8 cellular contexts compared by ENCODE assay signal in the genomic region with DNA sequence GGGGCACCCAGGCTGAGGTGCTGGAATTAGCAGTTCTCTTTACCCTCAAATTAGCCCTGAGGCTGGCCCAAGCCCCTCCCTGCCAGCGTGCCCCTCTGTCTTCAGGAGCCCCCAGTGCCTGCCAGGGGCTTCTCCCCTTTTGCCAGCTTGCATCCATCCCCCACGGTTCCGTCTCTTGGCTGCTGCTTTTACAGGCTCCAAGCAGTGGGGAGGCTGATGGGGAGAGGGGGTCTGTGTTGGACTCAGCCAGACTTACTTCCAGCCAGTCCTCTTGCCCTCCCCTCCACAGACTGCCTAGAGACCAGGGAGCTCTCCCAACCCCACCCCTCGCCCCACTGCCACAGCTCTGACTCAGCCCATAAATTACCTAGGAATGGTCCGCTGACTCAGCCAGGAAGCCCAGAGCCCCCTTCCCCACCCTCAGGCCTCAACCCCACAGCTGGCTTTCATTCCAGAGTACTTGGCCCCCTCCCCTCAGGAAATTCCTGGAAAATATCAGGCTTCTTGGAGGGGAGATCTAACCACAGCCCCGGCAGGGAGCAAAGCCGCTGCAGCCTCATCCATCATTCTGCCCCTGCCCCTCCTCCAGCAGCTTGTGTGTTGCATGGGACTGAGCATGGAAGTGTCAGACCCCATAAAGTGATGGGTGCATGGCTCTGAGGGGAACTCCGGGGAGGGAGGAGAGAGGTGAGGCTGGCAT.
DNase-seq lines count a peak whose midpoint lies in the region; ATAC-seq and TF ChIP-seq lines count a peak whose summit lies in the region.

No MANE protein-coding gene starts in this region.

- no peak for TF ChIP-seq CTCF in endothelial cell (IDR thresholded peaks at IDR 0.05; ENCODE audit: unreplicated experiment)
- TF ChIP-seq CTCF in osteocyte (IDR thresholded peaks at IDR 0.05) = no peak

- H3K4me3 Mint-ChIP-seq in endothelial cell (ENCODE audit: unreplicated experiment) (no peak overlapping the region), osteocyte (ENCODE audit: unreplicated experiment) (no peak overlapping the region), T-cell (no peak overlapping the region)

- H3K36me3 Mint-ChIP-seq in endothelial cell (ENCODE audit: low read depth, unreplicated experiment) = no peaks in the 10 kb centered on the region
- no peaks in the 10 kb centered on the region for H3K36me3 Mint-ChIP-seq in osteocyte (ENCODE audit: unreplicated experiment)
- no peaks in the 10 kb centered on the region for H3K36me3 Mint-ChIP-seq in T-cell

- H3K27me3 Mint-ChIP-seq in endothelial cell (ENCODE audit: unreplicated experiment) (peaks cover 10% of the 10 kb centered on the region), osteocyte (ENCODE audit: unreplicated experiment) (no peaks in the 10 kb centered on the region), T-cell (no peaks in the 10 kb centered on the region)

- POLR2A ChIA-PET in T-cell (lab: Charles Lee) = no interaction called here

- peaks cover 42% of the 10 kb centered on the region for H3K4me1 Mint-ChIP-seq in endothelial cell (ENCODE audit: unreplicated experiment)
- peaks cover 73% of the 10 kb centered on the region for H3K4me1 Mint-ChIP-seq in osteocyte (ENCODE audit: unreplicated experiment)
- peaks cover 8 to 14% (median 8%) of the 10 kb centered on the region in 3 donors for H3K4me1 Mint-ChIP-seq in T-cell

- H3K27ac Mint-ChIP-seq in endothelial cell (ENCODE audit: unreplicated experiment) (peak overlapping the region; percentile 61), osteocyte (ENCODE audit: unreplicated experiment) (peak overlapping the region; percentile 85), T-cell (no peak overlapping the region)

- DNase-seq in EH (ENCODE audit: low read depth) (peak; percentile 99), NCI-H82 treated with DMSO at 0.1 percent for 48 hours (lab: John Stamatoyannopoulos, UW; ENCODE audit: unreplicated experiment) (peak; percentile 30), endothelial cell (ENCODE audit: low spot score) (peak; percentile 22), osteocyte (ENCODE audit: extremely low spot score, unreplicated experiment) (peak; percentile 95), T-cell (no peak), NCI-H510A treated with DMSO at 0.1 percent for 48 hours (lab: John Stamatoyannopoulos, UW) (no peak), T-helper 1 cell (no peak)

- ATAC-seq in T-cell (replicated peaks in 1 of 4) (no peak), HG02840 (IDR thresholded peaks at IDR 0.05; ENCODE audit: low FRiP score, unreplicated experiment) (no peak)

- H3K9me3 Mint-ChIP-seq in endothelial cell (ENCODE audit: unreplicated experiment) (no peaks in the 10 kb centered on the region), osteocyte (ENCODE audit: unreplicated experiment) (no peaks in the 10 kb centered on the region), T-cell (no peaks in the 10 kb centered on the region)

- CTCF ChIA-PET in T-cell (lab: Charles Lee) = no interaction called here

Comparison
In these comparisons a context has a peak if more than half of its experiments do, and no peak if none do; other contexts are left out.
1. DNase-seq: peak in EH (single experiment), NCI-H82 treated with DMSO at 0.1 percent for 48 hours (single experiment), endothelial cell (single experiment) and osteocyte (single experiment); none in T-cell (0 of 34), NCI-H510A treated with DMSO at 0.1 percent for 48 hours (single experiment) and T-helper 1 cell (0 of 5).
2. H3K27ac Mint-ChIP-seq: peak in endothelial cell (single experiment) and osteocyte (single experiment); none in T-cell (0 of 2).